Comparison of ENCODE assay signal across 11 cellular contexts in genomic region chr2:126482582-126483464, GRCh38.
DNase-seq lines count a peak whose midpoint lies in the region; TF ChIP-seq lines count a peak whose summit lies in the region.
"Had no signal": no experiment of that assay in that cellular context is flagged by ENCODE, and none has a peak within 500 bp of the region (broad histone marks: within the 10 kb centered on the region; RNA-seq: fewer than 3 reads in every experiment).

No MANE protein-coding gene starts in this region.

- H3K9ac ChIP-seq in H9 (ENCODE audit: extremely low read depth, insufficient read length, low read length), result no peak overlapping the region

- H3K4me1 ChIP-seq in H9 (ENCODE audit: insufficient read depth, low read length), result no peaks in the 10 kb centered on the region
- no peaks in the 10 kb centered on the region for H3K4me1 ChIP-seq in SJCRH30
- H3K4me1 ChIP-seq: psoas muscle had no signal

- no peak overlapping the region for H3K4ac ChIP-seq in H9 (ENCODE audit: low read depth, low read length)

- H2BK120ac ChIP-seq in H9 (ENCODE audit: low read depth, low read length, poor library complexity, severe bottlenecking), result no peak overlapping the region

- no peaks in the 10 kb centered on the region for H4K20me1 ChIP-seq in H9 (ENCODE audit: control insufficient read depth, insufficient read depth, insufficient read length)

- H2BK15ac ChIP-seq in H9 (ENCODE audit: low read depth, low read length), result no peak overlapping the region

- no peak overlapping the region for H3K27ac ChIP-seq in H9 (ENCODE audit: insufficient read length, low read depth, low read length)
- no peak overlapping the region for H3K27ac ChIP-seq in SJCRH30
- H3K27ac ChIP-seq: psoas muscle had no signal

- TF ChIP-seq CTCF in H9 (conservative IDR thresholded peaks at IDR 0.05) (peak; percentile 60; the same call in 2 of the 3 replicates), nephron progenitor cell (IDR thresholded peaks at IDR 0.05) (peak; percentile 24)

- no peak overlapping the region for H2BK12ac ChIP-seq in H9 (ENCODE audit: insufficient read length, low read depth, low read length)

- H2AK5ac ChIP-seq in H9 (ENCODE audit: insufficient read length, low read length), result no peak overlapping the region

- H3K9me3 Mint-ChIP-seq in H9 (peaks cover 14 to 15% of the 10 kb centered on the region in 2 experiments), nephron progenitor cell (peaks cover 14% of the 10 kb centered on the region)
- H3K9me3 Mint-ChIP-seq: activated naive CD8-positive, alpha-beta T cell treated with anti-CD3 and anti-CD28 coated beads for 36 hours had no signal

- H2AFZ ChIP-seq in H9 (ENCODE audit: low read length), result no peak overlapping the region

- no peaks in the 10 kb centered on the region for H3K79me2 ChIP-seq in H9 (ENCODE audit: insufficient read depth, low read length)

- H4K8ac ChIP-seq in H9 (replicated peaks; ENCODE audit: insufficient read length, low read depth, low read length), result no peak overlapping the region

- H3K4me3 Mint-ChIP-seq in H9 (no peak overlapping the region), nephron progenitor cell (no peak overlapping the region)
- H3K4me3 Mint-ChIP-seq: activated naive CD8-positive, alpha-beta T cell treated with anti-CD3 and anti-CD28 coated beads for 36 hours had no signal

- H3K27me3 ChIP-seq in H9 (ENCODE audit: insufficient read depth, low read length), result no peaks in the 10 kb centered on the region
- H3K27me3 ChIP-seq in SJCRH30, result no peaks in the 10 kb centered on the region

- H3K27ac Mint-ChIP-seq in H9, result no peak overlapping the region; a peak in 1 of 7 replicates
- H3K27ac Mint-ChIP-seq in nephron progenitor cell, result no peak overlapping the region
- H3K27ac Mint-ChIP-seq: activated naive CD8-positive, alpha-beta T cell treated with anti-CD3 and anti-CD28 coated beads for 36 hours had no signal

- H3K27me3 Mint-ChIP-seq in H9 (ENCODE audit: low read depth) (no peaks in the 10 kb centered on the region; the same call in 1 of the 2 replicates), nephron progenitor cell (ENCODE audit: low read depth, poor library complexity) (no peaks in the 10 kb centered on the region)

- H2BK5ac ChIP-seq in H9 (ENCODE audit: insufficient read length, low read length), result no peak overlapping the region

- H3K56ac ChIP-seq in H9 (ENCODE audit: insufficient read length, low read depth, low read length), result no peak overlapping the region

- H3K14ac ChIP-seq in H9 (ENCODE audit: insufficient read depth, low read length), result no peak overlapping the region

- H3K79me1 ChIP-seq in H9 (ENCODE audit: insufficient read depth, low read depth, low read length, poor library complexity, severe bottlenecking), result no peaks in the 10 kb centered on the region

- no peak overlapping the region for H3K18ac ChIP-seq in H9 (ENCODE audit: insufficient read length, low read depth, low read length)

- H3K23ac ChIP-seq in H9 (ENCODE audit: insufficient read length, low read depth, low read length), result no peak overlapping the region

- peak; percentile 45 for DNase-seq in DMS53 (lab: John Stamatoyannopoulos, UW)
- no peak for DNase-seq in DMS53 treated with DMSO at 0.1 percent for 48 hours (lab: John Stamatoyannopoulos, UW; ENCODE audit: unreplicated experiment)
- DNase-seq in H9, result peak; percentile 78
- DNase-seq in SJCRH30, result peak; percentile 10 to 25
- peak; percentile 9 for DNase-seq in nephron progenitor cell
- no peak for DNase-seq in NCI-H187 (lab: John Stamatoyannopoulos, UW)
- DNase-seq in NCI-H1436 treated with DMSO at 0.1 percent for 48 hours (lab: John Stamatoyannopoulos, UW), result no peak
- DNase-seq in NCI-H226, result no peak
- DNase-seq: activated naive CD8-positive, alpha-beta T cell treated with anti-CD3 and anti-CD28 coated beads for 36 hours; GOT3; psoas muscle had no signal

- H4K5ac ChIP-seq in H9 (ENCODE audit: insufficient read length, low read depth, low read length), result no peak overlapping the region

- H3K23me2 ChIP-seq in H9 (ENCODE audit: insufficient read length, low read depth, low read length, poor library complexity, severe bottlenecking), result no peaks in the 10 kb centered on the region

- no CpG with 5 or more reads among the region's 19 CpGs for WGBS in H9 (ENCODE audit: extremely low coverage, insufficient read length, low lambda C conversion rate)

- H3K4me1 Mint-ChIP-seq in H9, result no peaks in the 10 kb centered on the region
- H3K4me1 Mint-ChIP-seq in nephron progenitor cell, result no peaks in the 10 kb centered on the region
- H3K4me1 Mint-ChIP-seq: activated naive CD8-positive, alpha-beta T cell treated with anti-CD3 and anti-CD28 coated beads for 36 hours had no signal

- H3K36me3 Mint-ChIP-seq in H9 (ENCODE audit: insufficient read depth in 1 of 3, low read depth in 3 of 3) (peaks cover 0 to 9% (median 1%) of the 10 kb centered on the region in 3 experiments; a peak in 3 of 7 replicates), nephron progenitor cell (ENCODE audit: low read depth) (no peaks in the 10 kb centered on the region)
- H3K36me3 Mint-ChIP-seq: activated naive CD8-positive, alpha-beta T cell treated with anti-CD3 and anti-CD28 coated beads for 36 hours had no signal

- H2BK20ac ChIP-seq in H9 (ENCODE audit: low read depth, low read length, poor library complexity, severe bottlenecking), result no peak overlapping the region

- no peak overlapping the region for H4K91ac ChIP-seq in H9 (ENCODE audit: insufficient read length, low read depth, low read length)

- no peak overlapping the region for H3K4me3 ChIP-seq in SJCRH30
- H3K4me3 ChIP-seq: psoas muscle had no signal

- no peaks in the 10 kb centered on the region for H3K36me3 ChIP-seq in SJCRH30

- peaks cover 6% of the 10 kb centered on the region for H3K9me3 ChIP-seq in H9 (ENCODE audit: control insufficient read depth, low read depth, low read length)
- H3K9me3 ChIP-seq in SJCRH30 (replicated peaks), result no peaks in the 10 kb centered on the region
- H3K9me3 ChIP-seq: psoas muscle had no signal

- no peak overlapping the region for H3T11ph ChIP-seq in H9 (ENCODE audit: low read length)

- H3K4me2 ChIP-seq in H9 (ENCODE audit: insufficient read depth, insufficient read length, low read length), result no peak overlapping the region

Comparison
In these comparisons a context has a peak if more than half of its experiments do, and no peak if none do; other contexts are left out.
1. DNase-seq: peak in DMS53 (single experiment), H9 (single experiment), SJCRH30 (2 of 2) and nephron progenitor cell (single experiment); none in DMS53 treated with DMSO at 0.1 percent for 48 hours (single experiment), NCI-H187 (0 of 2), NCI-H1436 treated with DMSO at 0.1 percent for 48 hours (single experiment) and NCI-H226 (single experiment).